8 cellular contexts compared by ENCODE assay signal in the genomic region with DNA sequence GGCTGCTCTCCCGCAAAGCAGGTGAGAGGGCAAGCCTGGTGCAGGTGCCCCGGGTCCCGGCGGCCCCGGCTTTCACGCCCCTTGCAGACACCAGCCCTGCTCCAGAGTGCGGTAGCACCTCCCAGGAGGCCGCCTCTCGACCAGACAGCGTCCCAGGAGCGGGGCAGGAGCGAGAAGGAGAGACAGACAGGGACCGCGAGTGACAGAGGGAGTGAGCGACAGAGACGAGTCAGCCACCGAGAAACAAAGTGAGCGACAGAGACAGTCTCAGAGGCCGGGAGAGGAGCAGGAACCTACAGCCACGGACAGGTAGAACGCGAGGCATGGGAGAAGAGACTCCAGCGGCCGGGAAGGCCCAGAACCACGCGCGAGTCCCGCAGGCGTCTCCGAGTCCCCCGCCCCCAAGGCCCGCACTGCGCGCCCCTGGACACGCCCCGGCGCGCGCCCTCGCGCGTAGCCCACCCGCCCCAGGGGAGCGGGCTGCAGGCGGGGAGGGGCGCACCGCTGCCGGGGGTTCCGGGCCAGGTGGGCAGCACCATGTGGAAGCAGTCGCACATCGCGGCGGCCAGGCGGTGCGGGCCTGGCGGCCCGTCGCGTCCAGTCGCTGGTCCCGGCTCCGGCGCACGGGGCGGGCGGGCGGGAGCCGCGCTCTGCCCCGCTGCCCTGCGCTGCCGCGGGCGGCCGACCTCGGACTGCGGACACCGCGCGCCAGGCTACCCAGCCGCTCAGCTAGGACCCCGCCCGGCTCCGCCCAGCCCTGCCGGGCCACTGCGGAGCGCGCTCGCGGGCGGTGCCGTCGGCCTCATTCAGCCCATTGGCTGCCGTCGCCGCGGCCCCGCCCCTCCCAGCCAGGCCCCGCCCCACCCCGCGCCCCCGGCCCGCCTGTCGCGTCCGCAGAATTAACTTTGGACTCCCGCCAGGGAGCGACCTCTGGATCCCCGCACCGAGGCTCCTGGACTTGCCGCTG. TPM values are rescaled to one million over a fixed set of nuclear protein-coding genes. Genes with fewer than 3 reads are reported as not detected.
DNase-seq lines count a peak whose midpoint lies in the region; ATAC-seq and TF ChIP-seq lines count a peak whose summit lies in the region.

A gene (minus strand): TSS at position 694 of the 967 bp plus-strand sequence. CDS start 137 bp downstream, at position 557.

- 2 to 8% (median 2%) methylated on average over 53 to 111 of the region's 111 CpGs for WGBS in ovary, 3 donors

- no peaks in the 10 kb centered on the region for H3K9me3 ChIP-seq in BLaER1
- no peaks in the 10 kb centered on the region for H3K9me3 ChIP-seq in HUES48 (ENCODE audit: control insufficient read depth, insufficient read depth, low read length)
- no peaks in the 10 kb centered on the region for H3K9me3 ChIP-seq in adipocyte (ENCODE audit: control insufficient read depth, low read length)
- no peaks in the 10 kb centered on the region for H3K9me3 ChIP-seq in cardiac muscle cell (ENCODE audit: low read depth)
- no peaks in the 10 kb centered on the region for H3K9me3 ChIP-seq in ovary
- no peaks in the 10 kb centered on the region for H3K9me3 ChIP-seq in OCI-LY7 (ENCODE audit: low read length)

- H3K27ac ChIP-seq in BLaER1 = peak within 1 kb of the TSS; percentile 70; the same call in 1 of the 2 replicates
- no peak within 1 kb of the TSS for H3K27ac ChIP-seq in HUES48 (ENCODE audit: low read depth, low read length)
- H3K27ac ChIP-seq in cardiac muscle cell = no peak within 1 kb of the TSS
- H3K27ac ChIP-seq in ovary = no peak within 1 kb of the TSS
- no peak within 1 kb of the TSS for H3K27ac ChIP-seq in OCI-LY7 (ENCODE audit: low read depth, low read length, poor library complexity, severe bottlenecking)

- DNase-seq in SHP77 treated with DMSO at 0.1 percent for 48 hours (lab: John Stamatoyannopoulos, UW) (peak; percentile 42), adipocyte (ENCODE audit: low read depth) (peak; percentile 88), cardiac muscle cell (ENCODE audit: low read depth in 1 of 2, low spot score in 1 of 2) (peak; percentile 79 to 95), ovary (peak in 3 of 5 donors; percentile 35 to 60 (median 56)), OCI-LY7 (ENCODE audit: low spot score) (no peak)

- TF ChIP-seq EP300 in ovary (IDR thresholded peaks at IDR 0.05) = no peak

- H3K9ac ChIP-seq in BLaER1 (peak within 1 kb of the TSS; percentile 77), HUES48 (ENCODE audit: low read depth, low read length) (no peak within 1 kb of the TSS), adipocyte (ENCODE audit: low read length) (peak within 1 kb of the TSS; percentile 68)

- intact Hi-C loops in ovary (cut with DNase I) (loop anchor here in 2 of 4 donors (5.0 to 10.0 kb wide), 2 partner anchors 67 to 69 kb away; no protein-coding TSS in a partner anchor), OCI-LY7 (cut with micrococcal nuclease; ENCODE audit: unreplicated experiment) (loop anchor here (2.0 kb wide), 1 partner anchor 109 kb away; no protein-coding TSS in a partner anchor)

- no peak for ATAC-seq in HG03571 (IDR thresholded peaks at IDR 0.05; ENCODE audit: unreplicated experiment)

- H3K79me2 ChIP-seq in OCI-LY7 (ENCODE audit: insufficient read depth, low read depth, low read length) = no peaks in the 10 kb centered on the region

- H3K9me2 ChIP-seq in OCI-LY7 (ENCODE audit: insufficient read depth, low read length) = no peaks in the 10 kb centered on the region

- no peak for TF ChIP-seq POLR2A in ovary (IDR thresholded peaks at IDR 0.05)

- TF ChIP-seq CTCF in cardiac muscle cell (IDR thresholded peaks at IDR 0.05; ENCODE audit: low read depth, low read length) (no peak), ovary (IDR thresholded peaks at IDR 0.05) (no peak), OCI-LY7 (conservative IDR thresholded peaks at IDR 0.05; ENCODE audit: low read length) (no peak)

- H3K4me3 ChIP-seq in BLaER1 = peak within 1 kb of the TSS; percentile 70
- H3K4me3 ChIP-seq in HUES48 (ENCODE audit: low read depth, low read length) = peak within 1 kb of the TSS; percentile 58
- H3K4me3 ChIP-seq in adipocyte (ENCODE audit: low read length) = peak within 1 kb of the TSS; percentile 78
- H3K4me3 ChIP-seq in cardiac muscle cell = peak within 1 kb of the TSS; percentile 88
- peak within 1 kb of the TSS; percentile 33 for H3K4me3 ChIP-seq in ovary
- no peak within 1 kb of the TSS for H3K4me3 ChIP-seq in OCI-LY7 (ENCODE audit: low read depth, low read length, poor library complexity, severe bottlenecking)

- H3K4me2 ChIP-seq in BLaER1 (peak within 1 kb of the TSS; percentile 100), OCI-LY7 (ENCODE audit: low read length) (no peak within 1 kb of the TSS)

- POLR2A ChIA-PET in OCI-LY7 (lab: Charles Lee) = no interaction called here

- H3K27me3 ChIP-seq in BLaER1 (no peaks in the 10 kb centered on the region), HUES48 (ENCODE audit: control insufficient read depth, insufficient read depth, low read length) (peaks cover 38% of the 10 kb centered on the region), adipocyte (replicated peaks; ENCODE audit: control insufficient read depth, insufficient read depth, low read length) (peaks cover 4% of the 10 kb centered on the region), cardiac muscle cell (peaks cover 38% of the 10 kb centered on the region), ovary (no peaks in the 10 kb centered on the region)

- no peak within 1 kb of the TSS for H2AFZ ChIP-seq in OCI-LY7 (ENCODE audit: low read length)

- H4K20me1 ChIP-seq in BLaER1 = peaks cover 19% of the 10 kb centered on the region
- no peaks in the 10 kb centered on the region for H4K20me1 ChIP-seq in OCI-LY7 (ENCODE audit: insufficient read depth, low read length)

- H3K4me1 ChIP-seq in BLaER1 (peaks cover 74% of the 10 kb centered on the region), HUES48 (ENCODE audit: control insufficient read depth, insufficient read depth, low read length) (0 out of 2 replicates have a peak, but pooled peaks cover 2% of the 10 kb centered on the region), adipocyte (ENCODE audit: control insufficient read depth, insufficient read depth, low read length) (peaks cover 31% of the 10 kb centered on the region), cardiac muscle cell (ENCODE audit: low read depth) (peaks cover 4% of the 10 kb centered on the region), ovary (ENCODE audit: insufficient read depth) (peaks cover 22% of the 10 kb centered on the region), OCI-LY7 (ENCODE audit: insufficient read depth, low read length, poor library complexity, severe bottlenecking) (no peaks in the 10 kb centered on the region)

- CTCF ChIA-PET in OCI-LY7 (lab: Charles Lee; ENCODE audit: unreplicated experiment) = no interaction called here

- H3K36me3 ChIP-seq in BLaER1 (no peaks in the 10 kb centered on the region), HUES48 (ENCODE audit: control insufficient read depth, insufficient read depth, low read length) (no peaks in the 10 kb centered on the region), adipocyte (ENCODE audit: control insufficient read depth, insufficient read depth, low read length, severe bottlenecking) (no peaks in the 10 kb centered on the region), cardiac muscle cell (no peaks in the 10 kb centered on the region), ovary (no peaks in the 10 kb centered on the region), OCI-LY7 (ENCODE audit: insufficient read depth, low read length) (no peaks in the 10 kb centered on the region)

- BruUV-seq in OCI-LY7 (replicated peaks; lab: Mats Ljungman, UMichigan) = no TSS peak

RNA-seq across cellular contexts. Expression of the gene that starts here (rescaled TPM):
- 59.3 and 78.0 TPM in 2 replicates for total RNA-seq in cardiac muscle cell
- polyA plus RNA-seq in cardiac muscle cell = 17.8 and 18.8 TPM in 2 replicates
- 10 to 100 TPM in 3 of 7 donors, 1 to 10 TPM in 4; 1.1 to 15.6 (median 3.9) TPM for total RNA-seq in ovary
- polyA plus RNA-seq in ovary = 10 to 100 TPM in 1 of 2 donors, under 1 TPM in 1; 0.94 to 24.6 TPM
- total RNA-seq in OCI-LY7 (2014; rRNA removed; shearing (Covaris generic)) = 0.21 TPM in 1 of 2 replicates, not detected in the other
- 0.09 and 0.61 TPM in 2 replicates for total RNA-seq in OCI-LY7 (2022)
